1 cellular context compared by ENCODE assay signal in the genomic region with DNA sequence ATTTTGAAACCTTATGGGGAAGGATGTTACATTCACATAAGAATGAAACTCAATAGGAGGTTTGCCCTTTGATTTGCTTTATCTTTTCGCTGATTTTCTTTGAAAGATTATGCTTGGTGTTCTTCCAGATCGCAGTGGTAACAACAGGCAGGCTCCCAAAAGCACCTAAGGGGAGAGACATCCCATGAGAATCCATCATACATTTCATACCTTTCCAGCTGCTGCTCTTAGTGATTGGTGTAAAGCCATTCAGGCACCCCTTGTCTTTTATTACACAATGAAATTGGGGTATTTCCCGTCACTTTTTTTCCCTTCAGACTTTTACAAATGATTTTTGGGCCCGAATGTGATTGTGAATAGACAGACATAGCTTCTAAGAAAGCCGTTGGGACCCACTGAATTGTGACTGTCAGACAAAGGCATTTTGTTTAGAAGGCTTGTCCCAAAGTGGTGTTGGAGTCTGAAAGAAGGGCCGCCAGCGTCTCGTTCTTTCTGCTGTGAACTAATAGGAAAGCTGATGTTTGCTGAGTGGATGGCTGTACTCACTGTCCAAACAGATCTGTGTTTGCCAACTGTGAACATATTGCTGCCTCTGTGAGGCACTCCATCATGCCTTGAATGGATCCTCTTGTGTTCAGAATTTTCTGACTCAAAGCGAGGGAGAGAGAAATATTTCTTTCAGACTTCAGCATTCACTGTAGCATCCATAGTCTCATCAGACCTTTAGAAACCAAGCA.
TF ChIP-seq lines count a peak whose summit lies in the region.

No MANE protein-coding gene starts in this region.

TF ChIP-seq in HepG2, 621 proteins besides CTCF, POLR2A, EP300 and RAD21 (continued from another document and continues in another):
- peak; percentile 97 for TF ChIP-seq ISL2 (CRISPR knock-in tag; IDR thresholded peaks at IDR 0.05)
- TF ChIP-seq ZNF562 (CRISPR knock-in tag; IDR thresholded peaks at IDR 0.05; ENCODE audit: borderline replicate concordance), result no peak
- TF ChIP-seq, protein P1, sequence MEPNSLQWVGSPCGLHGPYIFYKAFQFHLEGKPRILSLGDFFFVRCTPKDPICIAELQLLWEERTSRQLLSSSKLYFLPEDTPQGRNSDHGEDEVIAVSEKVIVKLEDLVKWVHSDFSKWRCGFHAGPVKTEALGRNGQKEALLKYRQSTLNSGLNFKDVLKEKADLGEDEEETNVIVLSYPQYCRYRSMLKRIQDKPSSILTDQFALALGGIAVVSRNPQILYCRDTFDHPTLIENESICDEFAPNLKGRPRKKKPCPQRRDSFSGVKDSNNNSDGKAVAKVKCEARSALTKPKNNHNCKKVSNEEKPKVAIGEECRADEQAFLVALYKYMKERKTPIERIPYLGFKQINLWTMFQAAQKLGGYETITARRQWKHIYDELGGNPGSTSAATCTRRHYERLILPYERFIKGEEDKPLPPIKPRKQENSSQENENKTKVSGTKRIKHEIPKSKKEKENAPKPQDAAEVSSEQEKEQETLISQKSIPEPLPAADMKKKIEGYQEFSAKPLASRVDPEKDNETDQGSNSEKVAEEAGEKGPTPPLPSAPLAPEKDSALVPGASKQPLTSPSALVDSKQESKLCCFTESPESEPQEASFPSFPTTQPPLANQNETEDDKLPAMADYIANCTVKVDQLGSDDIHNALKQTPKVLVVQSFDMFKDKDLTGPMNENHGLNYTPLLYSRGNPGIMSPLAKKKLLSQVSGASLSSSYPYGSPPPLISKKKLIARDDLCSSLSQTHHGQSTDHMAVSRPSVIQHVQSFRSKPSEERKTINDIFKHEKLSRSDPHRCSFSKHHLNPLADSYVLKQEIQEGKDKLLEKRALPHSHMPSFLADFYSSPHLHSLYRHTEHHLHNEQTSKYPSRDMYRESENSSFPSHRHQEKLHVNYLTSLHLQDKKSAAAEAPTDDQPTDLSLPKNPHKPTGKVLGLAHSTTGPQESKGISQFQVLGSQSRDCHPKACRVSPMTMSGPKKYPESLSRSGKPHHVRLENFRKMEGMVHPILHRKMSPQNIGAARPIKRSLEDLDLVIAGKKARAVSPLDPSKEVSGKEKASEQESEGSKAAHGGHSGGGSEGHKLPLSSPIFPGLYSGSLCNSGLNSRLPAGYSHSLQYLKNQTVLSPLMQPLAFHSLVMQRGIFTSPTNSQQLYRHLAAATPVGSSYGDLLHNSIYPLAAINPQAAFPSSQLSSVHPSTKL (CRISPR knock-in tag; IDR thresholded peaks at IDR 0.05), result peak; percentile 95
- TF ChIP-seq AGO1 (IDR thresholded peaks at IDR 0.05; ENCODE audit: low read depth, low read length, poor library complexity, severe bottlenecking), result no peak
- TF ChIP-seq, protein P2, sequence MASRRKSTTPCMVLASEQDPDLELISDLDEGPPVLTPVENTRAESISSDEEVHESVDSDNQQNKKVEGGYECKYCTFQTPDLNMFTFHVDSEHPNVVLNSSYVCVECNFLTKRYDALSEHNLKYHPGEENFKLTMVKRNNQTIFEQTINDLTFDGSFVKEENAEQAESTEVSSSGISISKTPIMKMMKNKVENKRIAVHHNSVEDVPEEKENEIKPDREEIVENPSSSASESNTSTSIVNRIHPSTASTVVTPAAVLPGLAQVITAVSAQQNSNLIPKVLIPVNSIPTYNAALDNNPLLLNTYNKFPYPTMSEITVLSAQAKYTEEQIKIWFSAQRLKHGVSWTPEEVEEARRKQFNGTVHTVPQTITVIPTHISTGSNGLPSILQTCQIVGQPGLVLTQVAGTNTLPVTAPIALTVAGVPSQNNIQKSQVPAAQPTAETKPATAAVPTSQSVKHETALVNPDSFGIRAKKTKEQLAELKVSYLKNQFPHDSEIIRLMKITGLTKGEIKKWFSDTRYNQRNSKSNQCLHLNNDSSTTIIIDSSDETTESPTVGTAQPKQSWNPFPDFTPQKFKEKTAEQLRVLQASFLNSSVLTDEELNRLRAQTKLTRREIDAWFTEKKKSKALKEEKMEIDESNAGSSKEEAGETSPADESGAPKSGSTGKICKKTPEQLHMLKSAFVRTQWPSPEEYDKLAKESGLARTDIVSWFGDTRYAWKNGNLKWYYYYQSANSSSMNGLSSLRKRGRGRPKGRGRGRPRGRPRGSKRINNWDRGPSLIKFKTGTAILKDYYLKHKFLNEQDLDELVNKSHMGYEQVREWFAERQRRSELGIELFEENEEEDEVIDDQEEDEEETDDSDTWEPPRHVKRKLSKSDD (CRISPR knock-in tag; IDR thresholded peaks at IDR 0.05; ENCODE audit: low read depth), result no peak
- TF ChIP-seq ZNF543 (CRISPR knock-in tag; IDR thresholded peaks at IDR 0.05), result no peak
- no peak for TF ChIP-seq ARNT (IDR thresholded peaks at IDR 0.05)
- TF ChIP-seq, protein P3, sequence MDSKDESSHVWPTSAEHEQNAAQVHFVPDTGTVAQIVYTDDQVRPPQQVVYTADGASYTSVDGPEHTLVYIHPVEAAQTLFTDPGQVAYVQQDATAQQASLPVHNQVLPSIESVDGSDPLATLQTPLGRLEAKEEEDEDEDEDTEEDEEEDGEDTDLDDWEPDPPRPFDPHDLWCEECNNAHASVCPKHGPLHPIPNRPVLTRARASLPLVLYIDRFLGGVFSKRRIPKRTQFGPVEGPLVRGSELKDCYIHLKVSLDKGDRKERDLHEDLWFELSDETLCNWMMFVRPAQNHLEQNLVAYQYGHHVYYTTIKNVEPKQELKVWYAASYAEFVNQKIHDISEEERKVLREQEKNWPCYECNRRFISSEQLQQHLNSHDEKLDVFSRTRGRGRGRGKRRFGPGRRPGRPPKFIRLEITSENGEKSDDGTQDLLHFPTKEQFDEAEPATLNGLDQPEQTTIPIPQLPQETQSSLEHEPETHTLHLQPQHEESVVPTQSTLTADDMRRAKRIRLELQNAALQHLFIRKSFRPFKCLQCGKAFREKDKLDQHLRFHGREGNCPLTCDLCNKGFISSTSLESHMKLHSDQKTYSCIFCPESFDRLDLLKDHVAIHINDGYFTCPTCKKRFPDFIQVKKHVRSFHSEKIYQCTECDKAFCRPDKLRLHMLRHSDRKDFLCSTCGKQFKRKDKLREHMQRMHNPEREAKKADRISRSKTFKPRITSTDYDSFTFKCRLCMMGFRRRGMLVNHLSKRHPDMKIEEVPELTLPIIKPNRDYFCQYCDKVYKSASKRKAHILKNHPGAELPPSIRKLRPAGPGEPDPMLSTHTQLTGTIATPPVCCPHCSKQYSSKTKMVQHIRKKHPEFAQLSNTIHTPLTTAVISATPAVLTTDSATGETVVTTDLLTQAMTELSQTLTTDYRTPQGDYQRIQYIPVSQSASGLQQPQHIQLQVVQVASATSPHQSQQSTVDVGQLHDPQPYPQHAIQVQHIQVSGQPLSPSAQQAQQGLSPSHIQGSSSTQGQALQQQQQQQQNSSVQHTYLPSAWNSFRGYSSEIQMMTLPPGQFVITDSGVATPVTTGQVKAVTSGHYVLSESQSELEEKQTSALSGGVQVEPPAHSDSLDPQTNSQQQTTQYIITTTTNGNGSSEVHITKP (CRISPR knock-in tag; IDR thresholded peaks at IDR 0.05; ENCODE audit: low read depth), result peak; percentile 53; the same call in 1 of the 2 replicates
- TF ChIP-seq, protein P4, sequence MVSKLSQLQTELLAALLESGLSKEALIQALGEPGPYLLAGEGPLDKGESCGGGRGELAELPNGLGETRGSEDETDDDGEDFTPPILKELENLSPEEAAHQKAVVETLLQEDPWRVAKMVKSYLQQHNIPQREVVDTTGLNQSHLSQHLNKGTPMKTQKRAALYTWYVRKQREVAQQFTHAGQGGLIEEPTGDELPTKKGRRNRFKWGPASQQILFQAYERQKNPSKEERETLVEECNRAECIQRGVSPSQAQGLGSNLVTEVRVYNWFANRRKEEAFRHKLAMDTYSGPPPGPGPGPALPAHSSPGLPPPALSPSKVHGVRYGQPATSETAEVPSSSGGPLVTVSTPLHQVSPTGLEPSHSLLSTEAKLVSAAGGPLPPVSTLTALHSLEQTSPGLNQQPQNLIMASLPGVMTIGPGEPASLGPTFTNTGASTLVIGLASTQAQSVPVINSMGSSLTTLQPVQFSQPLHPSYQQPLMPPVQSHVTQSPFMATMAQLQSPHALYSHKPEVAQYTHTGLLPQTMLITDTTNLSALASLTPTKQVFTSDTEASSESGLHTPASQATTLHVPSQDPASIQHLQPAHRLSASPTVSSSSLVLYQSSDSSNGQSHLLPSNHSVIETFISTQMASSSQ (IDR thresholded peaks at IDR 0.05; ENCODE audit: low read depth), result no peak
- TF ChIP-seq, protein P4 (CRISPR knock-in tag; IDR thresholded peaks at IDR 0.05; ENCODE audit: borderline replicate concordance), result peak; percentile 81; the same call in 1 of the 2 replicates
- TF ChIP-seq TMF1 (CRISPR knock-in tag; IDR thresholded peaks at IDR 0.05; ENCODE audit: low read depth), result no peak
- TF ChIP-seq, protein P5, sequence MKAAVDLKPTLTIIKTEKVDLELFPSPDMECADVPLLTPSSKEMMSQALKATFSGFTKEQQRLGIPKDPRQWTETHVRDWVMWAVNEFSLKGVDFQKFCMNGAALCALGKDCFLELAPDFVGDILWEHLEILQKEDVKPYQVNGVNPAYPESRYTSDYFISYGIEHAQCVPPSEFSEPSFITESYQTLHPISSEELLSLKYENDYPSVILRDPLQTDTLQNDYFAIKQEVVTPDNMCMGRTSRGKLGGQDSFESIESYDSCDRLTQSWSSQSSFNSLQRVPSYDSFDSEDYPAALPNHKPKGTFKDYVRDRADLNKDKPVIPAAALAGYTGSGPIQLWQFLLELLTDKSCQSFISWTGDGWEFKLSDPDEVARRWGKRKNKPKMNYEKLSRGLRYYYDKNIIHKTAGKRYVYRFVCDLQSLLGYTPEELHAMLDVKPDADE (CRISPR knock-in tag; IDR thresholded peaks at IDR 0.05), result no peak
- TF ChIP-seq, protein P6, sequence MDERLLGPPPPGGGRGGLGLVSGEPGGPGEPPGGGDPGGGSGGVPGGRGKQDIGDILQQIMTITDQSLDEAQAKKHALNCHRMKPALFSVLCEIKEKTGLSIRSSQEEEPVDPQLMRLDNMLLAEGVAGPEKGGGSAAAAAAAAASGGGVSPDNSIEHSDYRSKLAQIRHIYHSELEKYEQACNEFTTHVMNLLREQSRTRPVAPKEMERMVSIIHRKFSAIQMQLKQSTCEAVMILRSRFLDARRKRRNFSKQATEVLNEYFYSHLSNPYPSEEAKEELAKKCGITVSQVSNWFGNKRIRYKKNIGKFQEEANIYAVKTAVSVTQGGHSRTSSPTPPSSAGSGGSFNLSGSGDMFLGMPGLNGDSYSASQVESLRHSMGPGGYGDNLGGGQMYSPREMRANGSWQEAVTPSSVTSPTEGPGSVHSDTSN (CRISPR knock-in tag; IDR thresholded peaks at IDR 0.05), result 0 out of 2 replicates have a peak, but pooled peaks have one; percentile 16
- TF ChIP-seq, protein P7, sequence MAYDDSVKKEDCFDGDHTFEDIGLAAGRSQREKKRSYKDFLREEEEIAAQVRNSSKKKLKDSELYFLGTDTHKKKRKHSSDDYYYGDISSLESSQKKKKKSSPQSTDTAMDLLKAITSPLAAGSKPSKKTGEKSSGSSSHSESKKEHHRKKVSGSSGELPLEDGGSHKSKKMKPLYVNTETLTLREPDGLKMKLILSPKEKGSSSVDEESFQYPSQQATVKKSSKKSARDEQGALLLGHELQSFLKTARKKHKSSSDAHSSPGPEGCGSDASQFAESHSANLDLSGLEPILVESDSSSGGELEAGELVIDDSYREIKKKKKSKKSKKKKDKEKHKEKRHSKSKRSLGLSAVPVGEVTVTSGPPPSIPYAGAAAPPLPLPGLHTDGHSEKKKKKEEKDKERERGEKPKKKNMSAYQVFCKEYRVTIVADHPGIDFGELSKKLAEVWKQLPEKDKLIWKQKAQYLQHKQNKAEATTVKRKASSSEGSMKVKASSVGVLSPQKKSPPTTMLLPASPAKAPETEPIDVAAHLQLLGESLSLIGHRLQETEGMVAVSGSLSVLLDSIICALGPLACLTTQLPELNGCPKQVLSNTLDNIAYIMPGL (CRISPR knock-in tag; IDR thresholded peaks at IDR 0.05; ENCODE audit: borderline replicate concordance in 1 of 2, low read depth in 1 of 2), result peak in 1 of 2 experiments; percentile 51; a peak in 1 of 4 replicates
- no peak for TF ChIP-seq ZNF773 (CRISPR knock-in tag; IDR thresholded peaks at IDR 0.05; ENCODE audit: borderline replicate concordance)
- 0 out of 2 replicates have a peak, but pooled peaks have one; percentile 39 for TF ChIP-seq ZBTB20 (CRISPR knock-in tag; IDR thresholded peaks at IDR 0.05; ENCODE audit: borderline replicate concordance, low read depth)
- TF ChIP-seq ZKSCAN8 (CRISPR knock-in tag; IDR thresholded peaks at IDR 0.05; ENCODE audit: borderline replicate concordance), result peak; percentile 76
- no peak for TF ChIP-seq CAMTA2 (CRISPR knock-in tag; IDR thresholded peaks at IDR 0.05; ENCODE audit: borderline replicate concordance)
- TF ChIP-seq, protein P8, sequence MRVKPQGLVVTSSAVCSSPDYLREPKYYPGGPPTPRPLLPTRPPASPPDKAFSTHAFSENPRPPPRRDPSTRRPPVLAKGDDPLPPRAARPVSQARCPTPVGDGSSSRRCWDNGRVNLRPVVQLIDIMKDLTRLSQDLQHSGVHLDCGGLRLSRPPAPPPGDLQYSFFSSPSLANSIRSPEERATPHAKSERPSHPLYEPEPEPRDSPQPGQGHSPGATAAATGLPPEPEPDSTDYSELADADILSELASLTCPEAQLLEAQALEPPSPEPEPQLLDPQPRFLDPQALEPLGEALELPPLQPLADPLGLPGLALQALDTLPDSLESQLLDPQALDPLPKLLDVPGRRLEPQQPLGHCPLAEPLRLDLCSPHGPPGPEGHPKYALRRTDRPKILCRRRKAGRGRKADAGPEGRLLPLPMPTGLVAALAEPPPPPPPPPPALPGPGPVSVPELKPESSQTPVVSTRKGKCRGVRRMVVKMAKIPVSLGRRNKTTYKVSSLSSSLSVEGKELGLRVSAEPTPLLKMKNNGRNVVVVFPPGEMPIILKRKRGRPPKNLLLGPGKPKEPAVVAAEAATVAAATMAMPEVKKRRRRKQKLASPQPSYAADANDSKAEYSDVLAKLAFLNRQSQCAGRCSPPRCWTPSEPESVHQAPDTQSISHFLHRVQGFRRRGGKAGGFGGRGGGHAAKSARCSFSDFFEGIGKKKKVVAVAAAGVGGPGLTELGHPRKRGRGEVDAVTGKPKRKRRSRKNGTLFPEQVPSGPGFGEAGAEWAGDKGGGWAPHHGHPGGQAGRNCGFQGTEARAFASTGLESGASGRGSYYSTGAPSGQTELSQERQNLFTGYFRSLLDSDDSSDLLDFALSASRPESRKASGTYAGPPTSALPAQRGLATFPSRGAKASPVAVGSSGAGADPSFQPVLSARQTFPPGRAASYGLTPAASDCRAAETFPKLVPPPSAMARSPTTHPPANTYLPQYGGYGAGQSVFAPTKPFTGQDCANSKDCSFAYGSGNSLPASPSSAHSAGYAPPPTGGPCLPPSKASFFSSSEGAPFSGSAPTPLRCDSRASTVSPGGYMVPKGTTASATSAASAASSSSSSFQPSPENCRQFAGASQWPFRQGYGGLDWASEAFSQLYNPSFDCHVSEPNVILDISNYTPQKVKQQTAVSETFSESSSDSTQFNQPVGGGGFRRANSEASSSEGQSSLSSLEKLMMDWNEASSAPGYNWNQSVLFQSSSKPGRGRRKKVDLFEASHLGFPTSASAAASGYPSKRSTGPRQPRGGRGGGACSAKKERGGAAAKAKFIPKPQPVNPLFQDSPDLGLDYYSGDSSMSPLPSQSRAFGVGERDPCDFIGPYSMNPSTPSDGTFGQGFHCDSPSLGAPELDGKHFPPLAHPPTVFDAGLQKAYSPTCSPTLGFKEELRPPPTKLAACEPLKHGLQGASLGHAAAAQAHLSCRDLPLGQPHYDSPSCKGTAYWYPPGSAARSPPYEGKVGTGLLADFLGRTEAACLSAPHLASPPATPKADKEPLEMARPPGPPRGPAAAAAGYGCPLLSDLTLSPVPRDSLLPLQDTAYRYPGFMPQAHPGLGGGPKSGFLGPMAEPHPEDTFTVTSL (CRISPR knock-in tag; IDR thresholded peaks at IDR 0.05; ENCODE audit: borderline replicate concordance), result peak; percentile 88
